7 cellular contexts compared by ENCODE assay signal in genomic region chr16:21370791-21371190, GRCh38.
DNase-seq lines count a peak whose midpoint lies in the region; ATAC-seq and TF ChIP-seq lines count a peak whose summit lies in the region.
"Not testable (repeated sequence)": the region's sequence is repeated elsewhere in the genome, so short reads cannot be mapped to it uniquely, and the experiment has no call there.

No MANE protein-coding gene starts in this region.

- H3K4me1 ChIP-seq in foreskin keratinocyte: not testable (repeated sequence)

- ATAC-seq in esophagus mucosa: peak; percentile 21
- peak; percentile 53 for ATAC-seq in foreskin keratinocyte

- not testable (repeated sequence) for TF ChIP-seq CTCF in foreskin keratinocyte (conservative IDR thresholded peaks at IDR 0.05)

- DNase-seq in Daoy (ENCODE audit: low read depth): peak; percentile 70
- DNase-seq in HCEC 1CT: peak; percentile 59
- DNase-seq in M059J (ENCODE audit: low read depth): peak; percentile 82
- peak; percentile 95 for DNase-seq in RPMI7951 (ENCODE audit: low read depth)
- peak; percentile 19 for DNase-seq in amniotic epithelial cell (ENCODE audit: low read depth)
- not testable (repeated sequence) for DNase-seq in foreskin keratinocyte

- not testable (repeated sequence) for H3K27me3 ChIP-seq in foreskin keratinocyte

- H3K27ac ChIP-seq in foreskin keratinocyte: not testable (repeated sequence)
